9 cellular contexts compared by ENCODE assay signal in genomic region chr14:61608245-61609142, GRCh38.
DNase-seq lines count a peak whose midpoint lies in the region; ATAC-seq, FAIRE-seq and TF ChIP-seq lines count a peak whose summit lies in the region.
"Had no signal": no experiment of that assay in that cellular context is flagged by ENCODE, and none has a peak within 500 bp of the region (broad histone marks: within the 10 kb centered on the region; RNA-seq: fewer than 3 reads in every experiment).

No MANE protein-coding gene starts in this region.

- no peak for TF ChIP-seq EP300 in tibial nerve (IDR thresholded peaks at IDR 0.05)

- H3K27me3 Mint-ChIP-seq in activated T-helper 1 cell treated with anti-CD3 and anti-CD28 coated beads, Interleukin-12 subunit alpha, Interleukin-12 subunit beta, Interleukin-2, Interleukin-4 antibody, amounts not matched to agents 30 ng/mL and 10 ng/mL and 1 ng/mL, durations not matched to agents 14 hours and 24 hours and 36 hours (ENCODE audit: insufficient read depth) = no peaks in the 10 kb centered on the region
- H3K27me3 Mint-ChIP-seq in activated T-cell treated with anti-CD3 and anti-CD28 coated beads, Interleukin-2, amount 50 U/mL, for 72 hours (ENCODE audit: low read depth) = peaks cover 7% of the 10 kb centered on the region

- no peaks in the 10 kb centered on the region for H3K9me3 ChIP-seq in iPS-18a (ENCODE audit: control insufficient read depth, low read depth, low read length)
- no peaks in the 10 kb centered on the region for H3K9me3 ChIP-seq in subcutaneous abdominal adipose tissue (ENCODE audit: control insufficient read depth in 5 of 5, low read length in 5 of 5)
- H3K9me3 ChIP-seq in tibial nerve = no peaks in the 10 kb centered on the region

- TF ChIP-seq POLR2A in tibial nerve (IDR thresholded peaks at IDR 0.05) = no peak

- TF ChIP-seq CTCF in tibial nerve (IDR thresholded peaks at IDR 0.05) = no peak

- WGBS in tibial nerve, 2 donors = 40 to 41% methylated on average over 8 of the region's 8 CpGs

- H3K9me3 Mint-ChIP-seq in activated T-helper 1 cell treated with anti-CD3 and anti-CD28 coated beads, Interleukin-12 subunit alpha, Interleukin-12 subunit beta, Interleukin-2, Interleukin-4 antibody, amounts not matched to agents 30 ng/mL and 10 ng/mL and 1 ng/mL, durations not matched to agents 14 hours and 24 hours and 36 hours = peaks cover 6% of the 10 kb centered on the region
- H3K9me3 Mint-ChIP-seq in activated T-cell treated with anti-CD3 and anti-CD28 coated beads, Interleukin-2, amount 50 U/mL, for 72 hours = peaks cover 2 to 3% of the 10 kb centered on the region in 2 donors

- H3K27ac Mint-ChIP-seq in activated T-helper 1 cell treated with anti-CD3 and anti-CD28 coated beads, Interleukin-12 subunit alpha, Interleukin-12 subunit beta, Interleukin-2, Interleukin-4 antibody, amounts not matched to agents 30 ng/mL and 10 ng/mL and 1 ng/mL, durations not matched to agents 14 hours and 24 hours and 36 hours = peak overlapping the region; percentile 52
- no peak overlapping the region for H3K27ac Mint-ChIP-seq in activated T-cell treated with anti-CD3 and anti-CD28 coated beads, Interleukin-2, amount 50 U/mL, for 72 hours
- H3K27ac Mint-ChIP-seq: activated naive CD4-positive, alpha-beta T cell treated with anti-CD3 and anti-CD28 coated beads, Interleukin-2, amount 50 U/mL, for 72 hours had no signal

- no peak overlapping the region for H3K4me3 Mint-ChIP-seq in activated T-helper 1 cell treated with anti-CD3 and anti-CD28 coated beads, Interleukin-12 subunit alpha, Interleukin-12 subunit beta, Interleukin-2, Interleukin-4 antibody, amounts not matched to agents 30 ng/mL and 10 ng/mL and 1 ng/mL, durations not matched to agents 14 hours and 24 hours and 36 hours
- H3K4me3 Mint-ChIP-seq in activated T-cell treated with anti-CD3 and anti-CD28 coated beads, Interleukin-2, amount 50 U/mL, for 72 hours = no peak overlapping the region

- H3K36me3 ChIP-seq in iPS-18a (ENCODE audit: control insufficient read depth, low read depth, low read length) (no peaks in the 10 kb centered on the region), subcutaneous abdominal adipose tissue (ENCODE audit: control insufficient read depth in 5 of 5, insufficient read depth in 5 of 5, low read length in 5 of 5) (no peaks in the 10 kb centered on the region), tibial nerve (no peaks in the 10 kb centered on the region)

- H3K27me3 ChIP-seq in iPS-18a (ENCODE audit: control insufficient read depth, insufficient read depth, low read length) (no peaks in the 10 kb centered on the region), subcutaneous abdominal adipose tissue (ENCODE audit: control insufficient read depth in 5 of 5, insufficient read depth in 4 of 5, low read length in 5 of 5) (no peaks in the 10 kb centered on the region), tibial nerve (no peaks in the 10 kb centered on the region)

- no peak for ATAC-seq in activated T-cell treated with anti-CD3 and anti-CD28 coated beads, Interleukin-2, amount 50 U/mL, for 72 hours (replicated peaks in 1 of 2)
- ATAC-seq: activated naive CD4-positive, alpha-beta T cell treated with anti-CD3 and anti-CD28 coated beads, Interleukin-2, amount 50 U/mL, for 72 hours had no signal

- H3K9ac ChIP-seq in iPS-18a (ENCODE audit: low read length) (no peak overlapping the region), subcutaneous abdominal adipose tissue (ENCODE audit: low read length in 5 of 5) (peak overlapping the region in 2 of 5 donors; percentile 0 to 42)

- intact Hi-C loops in activated T-helper 1 cell treated with anti-CD3 and anti-CD28 coated beads, Interleukin-12 subunit alpha, Interleukin-12 subunit beta, Interleukin-2, Interleukin-4 antibody, amounts not matched to agents 30 ng/mL and 10 ng/mL and 1 ng/mL, durations not matched to agents 14 hours and 24 hours and 36 hours (cut with micrococcal nuclease) = no loop called here

- H3K4me3 ChIP-seq in iPS-18a (ENCODE audit: low read length) = peak overlapping the region; percentile 22
- peak overlapping the region in 1 of 5 donors; percentile 0 for H3K4me3 ChIP-seq in subcutaneous abdominal adipose tissue (ENCODE audit: low read depth in 1 of 5, low read length in 5 of 5)
- no peak overlapping the region for H3K4me3 ChIP-seq in tibial nerve

- no peak overlapping the region for H3K27ac ChIP-seq in iPS-18a (ENCODE audit: low read length)
- peak overlapping the region; percentile 59 for H3K27ac ChIP-seq in subcutaneous abdominal adipose tissue (ENCODE audit: low read depth, low read length)
- no peak overlapping the region for H3K27ac ChIP-seq in tibial nerve

- peaks cover 27% of the 10 kb centered on the region for H3K4me1 Mint-ChIP-seq in activated T-helper 1 cell treated with anti-CD3 and anti-CD28 coated beads, Interleukin-12 subunit alpha, Interleukin-12 subunit beta, Interleukin-2, Interleukin-4 antibody, amounts not matched to agents 30 ng/mL and 10 ng/mL and 1 ng/mL, durations not matched to agents 14 hours and 24 hours and 36 hours (ENCODE audit: low read depth)
- H3K4me1 Mint-ChIP-seq in activated T-cell treated with anti-CD3 and anti-CD28 coated beads, Interleukin-2, amount 50 U/mL, for 72 hours (ENCODE audit: low read depth) = peaks cover 14% of the 10 kb centered on the region

- H3K4me1 ChIP-seq in iPS-18a (ENCODE audit: control insufficient read depth, low read depth, low read length) = peaks cover 38% of the 10 kb centered on the region
- peaks cover 0 to 36% (median 30%) of the 10 kb centered on the region in 5 donors for H3K4me1 ChIP-seq in subcutaneous abdominal adipose tissue (ENCODE audit: control insufficient read depth in 5 of 5, insufficient read depth in 5 of 5, low read length in 5 of 5)
- peaks cover 0 to 10% (median 6%) of the 10 kb centered on the region in 4 donors for H3K4me1 ChIP-seq in tibial nerve

- peaks cover 2% of the 10 kb centered on the region for H3K36me3 Mint-ChIP-seq in activated T-helper 1 cell treated with anti-CD3 and anti-CD28 coated beads, Interleukin-12 subunit alpha, Interleukin-12 subunit beta, Interleukin-2, Interleukin-4 antibody, amounts not matched to agents 30 ng/mL and 10 ng/mL and 1 ng/mL, durations not matched to agents 14 hours and 24 hours and 36 hours (ENCODE audit: low read depth)
- H3K36me3 Mint-ChIP-seq in activated T-cell treated with anti-CD3 and anti-CD28 coated beads, Interleukin-2, amount 50 U/mL, for 72 hours (ENCODE audit: insufficient read depth in 2 of 2) = peaks cover 2 to 5% of the 10 kb centered on the region in 2 donors

- DNase-seq in NCI-H1417 (lab: John Stamatoyannopoulos, UW) (peak; percentile 83 to 96 (median 95)), NCI-H226 (no peak), tibial nerve (ENCODE audit: low spot score in 2 of 2) (no peak), RCC 7860 (ENCODE audit: low spot score) (no peak)
- no peak for DNase-seq in activated T-helper 1 cell treated with anti-CD3 and anti-CD28 coated beads, Interleukin-12 subunit alpha, Interleukin-12 subunit beta, Interleukin-2, Interleukin-4 antibody, amounts not matched to agents 30 ng/mL and 10 ng/mL and 1 ng/mL, durations not matched to agents 14 hours and 24 hours and 36 hours (ENCODE audit: low spot score)
- DNase-seq in activated T-cell treated with anti-CD3 and anti-CD28 coated beads, Interleukin-2, amount 50 U/mL, for 72 hours = no peak

- FAIRE-seq in RCC 7860 (lab: Jason Lieb, UNC) = no peak

Comparison
In these comparisons a context has a peak if more than half of its experiments do, and no peak if none do; other contexts are left out.
1. DNase-seq: peak in NCI-H1417 (3 of 3); none in activated T-helper 1 cell treated with anti-CD3 and anti-CD28 coated beads, Interleukin-12 subunit alpha, Interleukin-12 subunit beta, Interleukin-2, Interleukin-4 antibody, amounts not matched to agents 30 ng/mL and 10 ng/mL and 1 ng/mL, durations not matched to agents 14 hours and 24 hours and 36 hours (single experiment), NCI-H226 (single experiment), tibial nerve (0 of 2), RCC 7860 (single experiment) and activated T-cell treated with anti-CD3 and anti-CD28 coated beads, Interleukin-2, amount 50 U/mL, for 72 hours (0 of 2).